In the genomic region with DNA sequence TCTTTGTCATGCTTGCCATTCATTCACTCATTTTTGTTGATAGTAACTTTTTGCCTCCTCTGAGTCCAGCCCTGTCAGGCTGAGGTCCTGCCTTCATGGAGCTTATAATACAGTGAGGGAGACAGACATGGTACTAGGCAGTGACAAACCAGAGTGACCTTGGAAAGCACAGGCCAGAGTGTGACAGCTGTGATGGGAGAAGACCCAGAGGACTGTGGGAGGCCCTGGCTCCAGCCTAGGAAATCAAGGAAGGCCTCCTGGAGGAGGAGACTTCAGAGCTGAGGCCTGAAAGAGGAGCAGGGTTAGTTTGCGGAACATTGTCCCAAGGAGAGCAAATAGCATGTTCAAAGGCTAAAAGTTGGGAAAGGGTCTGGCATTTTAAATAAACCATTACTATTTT, we compare ENCODE assay signal across 19 cellular contexts. TPM values are rescaled to one million over a fixed set of nuclear protein-coding genes. Genes with fewer than 3 reads are reported as not detected.
DNase-seq lines count a peak whose midpoint lies in the region; ATAC-seq and TF ChIP-seq lines count a peak whose summit lies in the region.
"Had no signal": no experiment of that assay in that cellular context is flagged by ENCODE, and none has a peak within 500 bp of the region (broad histone marks: within the 10 kb centered on the region; RNA-seq: fewer than 3 reads in every experiment).

No MANE protein-coding gene starts in this region.

- intact Hi-C loops in CD4-positive, alpha-beta T cell (cut with DNase I, micrococcal nuclease): no loop called here
- intact Hi-C loops in colonic mucosa (cut with DNase I) (no loop called here), lower lobe of right lung (cut with DNase I) (no loop called here)

- no peaks in the 10 kb centered on the region for H3K9me3 Mint-ChIP-seq in CD4-positive, alpha-beta T cell
- H3K9me3 Mint-ChIP-seq: CD8-positive, alpha-beta memory T cell; IgD-negative memory B cell had no signal

- no peak for DNase-seq in CD4-positive, alpha-beta T cell
- no peak for DNase-seq in colonic mucosa
- DNase-seq in lower lobe of right lung: no peak
- no peak for DNase-seq in substantia nigra (lab: John Stamatoyannopoulos, UW)
- no peak for DNase-seq in NCI-H226
- DNase-seq in SIG-M5 treated with dmso at 0.1 percent for 504 hours (lab: John Stamatoyannopoulos, UW; ENCODE audit: unreplicated experiment): no peak
- DNase-seq: ACHN; activated CD8-positive, alpha-beta T cell treated with anti-CD3 and anti-CD28 coated beads, Interleukin-2, amount 10 ng/mL, durations not matched to agents 7 days and 5 days; CD8-positive, alpha-beta memory T cell; HCEC 1CT; heart right ventricle; NCI-H82; Peyer's patch had no signal

- TF ChIP-seq CTCF in CD4-positive, alpha-beta T cell (IDR thresholded peaks at IDR 0.05): no peak
- TF ChIP-seq CTCF in colonic mucosa (IDR thresholded peaks at IDR 0.05) (no peak), lower lobe of right lung (IDR thresholded peaks at IDR 0.05) (no peak)

- H3K4me1 ChIP-seq in colonic mucosa (peaks cover 25% of the 10 kb centered on the region), lower lobe of right lung (peaks cover 49% of the 10 kb centered on the region)

- peak overlapping the region in 1 of 2 donors; percentile 27 for H3K9ac ChIP-seq in colonic mucosa (ENCODE audit: low read depth in 2 of 2, low read length in 2 of 2)

- peaks cover 12% of the 10 kb centered on the region for H3K4me1 Mint-ChIP-seq in CD4-positive, alpha-beta T cell (ENCODE audit: low read depth)

- CTCF ChIA-PET in CD4-positive, alpha-beta T cell (lab: Charles Lee): no interaction called here

- no peak for ATAC-seq in CD4-positive, alpha-beta T cell (ENCODE audit: poor library complexity)
- no peak for ATAC-seq in lower lobe of right lung
- ATAC-seq in HG02678 (IDR thresholded peaks at IDR 0.05; ENCODE audit: unreplicated experiment): no peak
- ATAC-seq in HG03520 (IDR thresholded peaks at IDR 0.05; ENCODE audit: unreplicated experiment): no peak
- ATAC-seq: activated CD8-positive, alpha-beta T cell treated with anti-CD3 and anti-CD28 coated beads, Interleukin-2, amount 10 ng/mL, durations not matched to agents 7 days and 5 days had no signal

- POLR2A ChIA-PET in CD4-positive, alpha-beta T cell (lab: Charles Lee): no interaction called here

- H3K4me3 Mint-ChIP-seq in CD4-positive, alpha-beta T cell: no peak overlapping the region
- H3K4me3 Mint-ChIP-seq: activated CD8-positive, alpha-beta T cell treated with anti-CD3 and anti-CD28 coated beads, Interleukin-2, amount 10 ng/mL, durations not matched to agents 7 days and 5 days; CD8-positive, alpha-beta memory T cell; IgD-negative memory B cell had no signal

- H3K27ac ChIP-seq in CD4-positive, alpha-beta T cell (ENCODE audit: low read depth, low read length): no peak overlapping the region
- peak overlapping the region; percentile 62 for H3K27ac ChIP-seq in colonic mucosa
- H3K27ac ChIP-seq in lower lobe of right lung: peak overlapping the region; percentile 73
- H3K27ac ChIP-seq in substantia nigra (ENCODE audit: low read depth, low read length, poor library complexity, severe bottlenecking): peak overlapping the region; percentile 94

- H3K4me3 ChIP-seq in colonic mucosa (no peak overlapping the region), lower lobe of right lung (no peak overlapping the region)
- H3K4me3 ChIP-seq: heart right ventricle, Peyer's patch had no signal

- H3K27me3 ChIP-seq in CD4-positive, alpha-beta T cell (ENCODE audit: control insufficient read depth, insufficient read depth, low read length): no peaks in the 10 kb centered on the region
- H3K27me3 ChIP-seq in colonic mucosa (no peaks in the 10 kb centered on the region), lower lobe of right lung (ENCODE audit: low read depth) (no peaks in the 10 kb centered on the region)
- H3K27me3 ChIP-seq: heart right ventricle, Peyer's patch had no signal

- H3K36me3 ChIP-seq in colonic mucosa (no peaks in the 10 kb centered on the region), lower lobe of right lung (peaks cover 8% of the 10 kb centered on the region)
- H3K36me3 ChIP-seq: heart right ventricle had no signal

- no peaks in the 10 kb centered on the region for H3K27me3 Mint-ChIP-seq in CD4-positive, alpha-beta T cell
- H3K27me3 Mint-ChIP-seq: CD8-positive, alpha-beta memory T cell; IgD-negative memory B cell had no signal

- H3K36me3 Mint-ChIP-seq in CD4-positive, alpha-beta T cell (ENCODE audit: low read depth): no peaks in the 10 kb centered on the region

- H3K9me3 ChIP-seq in CD4-positive, alpha-beta T cell (ENCODE audit: control insufficient read depth, low read length): no peaks in the 10 kb centered on the region
- H3K9me3 ChIP-seq in colonic mucosa: no peaks in the 10 kb centered on the region
- H3K9me3 ChIP-seq in lower lobe of right lung: no peaks in the 10 kb centered on the region
- H3K9me3 ChIP-seq: Peyer's patch had no signal

- peak overlapping the region; percentile 57 for H3K27ac Mint-ChIP-seq in CD4-positive, alpha-beta T cell
- H3K27ac Mint-ChIP-seq: activated CD8-positive, alpha-beta T cell treated with anti-CD3 and anti-CD28 coated beads, Interleukin-2, amount 10 ng/mL, durations not matched to agents 7 days and 5 days had no signal

RNA-seq across cellular contexts. Expression of gene PAK4, which starts 20.5 kb away (rescaled TPM):
- total RNA-seq in CD4-positive, alpha-beta T cell: 1 to 10 TPM; 2.7 to 6.3 TPM
- 100 to 1,000 TPM in 1 of 2 donors, 10 to 100 TPM in 1; 85.5 to 127 TPM for total RNA-seq in colonic mucosa
- total RNA-seq in lower lobe of right lung: 73.0 TPM

RNA-seq across cellular contexts. Expression of gene NCCRP1, which starts 50.7 kb away (rescaled TPM):
- total RNA-seq in CD4-positive, alpha-beta T cell: not detected
- not detected for total RNA-seq in colonic mucosa
- total RNA-seq in lower lobe of right lung: 0.86 TPM
- total RNA-seq: activated CD8-positive, alpha-beta T cell treated with anti-CD3 and anti-CD28 coated beads, Interleukin-2, amount 10 ng/mL, durations not matched to agents 7 days and 5 days; CD8-positive, alpha-beta memory T cell; heart right ventricle; pulmonary artery endothelial cell had no signal

RNA-seq across cellular contexts. Expression of gene SYCN, which starts 58.0 kb away (rescaled TPM):
- not detected for total RNA-seq in CD4-positive, alpha-beta T cell
- 1 to 10 TPM in 1 of 2 donors, not detected in 1; 2.1 TPM for total RNA-seq in colonic mucosa
- total RNA-seq in lower lobe of right lung: not detected
- total RNA-seq: activated CD8-positive, alpha-beta T cell treated with anti-CD3 and anti-CD28 coated beads, Interleukin-2, amount 10 ng/mL, durations not matched to agents 7 days and 5 days; CD8-positive, alpha-beta memory T cell; epithelial cell of proximal tubule; kidney epithelial cell; Peyer's patch; pulmonary artery endothelial cell had no signal

Comparison
In these comparisons a context has a peak if more than half of its experiments do, and no peak if none do; other contexts are left out.
1. RNA of gene PAK4, which starts 20.5 kb away (total RNA-seq): 85.5 to 127 TPM in colonic mucosa and 73.0 TPM in lower lobe of right lung (single experiment); 2.7 to 6.3 TPM in CD4-positive, alpha-beta T cell; every median in the first group is over 10 times any median in the second.